In the genomic region with DNA sequence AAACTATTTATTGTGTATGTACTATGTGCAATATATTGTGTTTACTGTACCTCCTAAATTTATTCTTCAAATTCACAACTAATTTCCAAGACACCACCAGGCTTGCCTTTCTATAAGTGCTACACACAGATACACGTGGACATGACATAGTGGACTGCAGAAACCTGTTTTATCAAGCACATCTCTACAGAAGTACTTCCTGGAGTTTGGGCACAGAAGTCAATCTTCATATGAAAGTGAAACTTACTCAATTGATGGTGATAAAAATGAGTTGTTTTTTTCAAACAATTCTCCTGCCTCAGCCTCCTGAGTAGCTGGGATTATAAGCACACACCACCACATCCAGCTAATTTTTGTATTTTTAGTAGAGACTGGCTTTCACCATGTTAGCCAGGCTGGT, we compare ENCODE assay signal across 12 cellular contexts. TPM values are rescaled to one million over a fixed set of nuclear protein-coding genes. Genes with fewer than 3 reads are reported as not detected.
DNase-seq lines count a peak whose midpoint lies in the region; ATAC-seq lines count a peak whose summit lies in the region.
"Had no signal": no experiment of that assay in that cellular context is flagged by ENCODE, and none has a peak within 500 bp of the region (broad histone marks: within the 10 kb centered on the region; RNA-seq: fewer than 3 reads in every experiment).

No MANE protein-coding gene starts in this region.

- H3K36me3 Mint-ChIP-seq in activated naive CD8-positive, alpha-beta T cell treated with anti-CD3 and anti-CD28 coated beads, Interleukin-2, amount 10 ng/mL, durations not matched to agents 7 days and 5 days = peaks cover 49% of the 10 kb centered on the region

- peak overlapping the region; percentile 86 for H3K27ac Mint-ChIP-seq in activated naive CD8-positive, alpha-beta T cell treated with anti-CD3 and anti-CD28 coated beads, Interleukin-2, amount 10 ng/mL, durations not matched to agents 7 days and 5 days
- H3K27ac Mint-ChIP-seq: dendritic cell treated with granulocyte-macrophage colony-stimulating factor and Interleukin-4, amounts not matched to agents 40 ng/mL and 50 ng/mL, for 4 days had no signal

- peak; percentile 58 for ATAC-seq in GM18870 (IDR thresholded peaks at IDR 0.05; ENCODE audit: unreplicated experiment)
- peak; percentile 72 for ATAC-seq in HG03159 (IDR thresholded peaks at IDR 0.05; ENCODE audit: unreplicated experiment)
- ATAC-seq in activated naive CD8-positive, alpha-beta T cell treated with anti-CD3 and anti-CD28 coated beads, Interleukin-2, amount 10 ng/mL, durations not matched to agents 7 days and 5 days (ENCODE audit: low read depth) = peak; percentile 95
- no peak for ATAC-seq in left cardiac atrium
- ATAC-seq in GM19328 (IDR thresholded peaks at IDR 0.05; ENCODE audit: unreplicated experiment) = no peak
- ATAC-seq: foreskin keratinocyte had no signal

- peaks cover 2% of the 10 kb centered on the region for H3K9me3 Mint-ChIP-seq in activated naive CD8-positive, alpha-beta T cell treated with anti-CD3 and anti-CD28 coated beads, Interleukin-2, amount 10 ng/mL, durations not matched to agents 7 days and 5 days
- H3K9me3 Mint-ChIP-seq: dendritic cell treated with granulocyte-macrophage colony-stimulating factor and Interleukin-4, amounts not matched to agents 40 ng/mL and 50 ng/mL, for 4 days had no signal

- H3K27me3 Mint-ChIP-seq in activated naive CD8-positive, alpha-beta T cell treated with anti-CD3 and anti-CD28 coated beads, Interleukin-2, amount 10 ng/mL, durations not matched to agents 7 days and 5 days = no peaks in the 10 kb centered on the region
- H3K27me3 Mint-ChIP-seq: dendritic cell treated with granulocyte-macrophage colony-stimulating factor and Interleukin-4, amounts not matched to agents 40 ng/mL and 50 ng/mL, for 4 days had no signal

- intact Hi-C loops in left cardiac atrium (cut with DNase I) = no loop called here

- peak overlapping the region; percentile 58 for H3K4me3 Mint-ChIP-seq in activated naive CD8-positive, alpha-beta T cell treated with anti-CD3 and anti-CD28 coated beads, Interleukin-2, amount 10 ng/mL, durations not matched to agents 7 days and 5 days
- H3K4me3 Mint-ChIP-seq: dendritic cell treated with granulocyte-macrophage colony-stimulating factor and Interleukin-4, amounts not matched to agents 40 ng/mL and 50 ng/mL, for 4 days had no signal

- POLR2A ChIA-PET in activated naive CD8-positive, alpha-beta T cell treated with anti-CD3 and anti-CD28 coated beads, Interleukin-2, amount 10 ng/mL, durations not matched to agents 7 days and 5 days (lab: Charles Lee) = no interaction called here

- DNase-seq in DMS53 treated with DMSO at 0.1 percent for 48 hours (lab: John Stamatoyannopoulos, UW; ENCODE audit: unreplicated experiment) = peak; percentile 3
- DNase-seq in activated naive CD8-positive, alpha-beta T cell treated with anti-CD3 and anti-CD28 coated beads, Interleukin-2, amount 10 ng/mL, durations not matched to agents 7 days and 5 days = no peak
- DNase-seq in left cardiac atrium = no peak
- no peak for DNase-seq in NCI-H1694 treated with DMSO at 0.1 percent for 48 hours (lab: John Stamatoyannopoulos, UW)
- DNase-seq in NCI-H1092 (lab: John Stamatoyannopoulos, UW) = no peak
- DNase-seq: COR-L47, foreskin keratinocyte, NCI-H526 treated with DMSO at 0.1 percent for 48 hours had no signal

- H3K4me1 Mint-ChIP-seq in activated naive CD8-positive, alpha-beta T cell treated with anti-CD3 and anti-CD28 coated beads, Interleukin-2, amount 10 ng/mL, durations not matched to agents 7 days and 5 days = peaks cover 19% of the 10 kb centered on the region

RNA-seq across cellular contexts. Expression of a gene that starts 57.6 kb away (rescaled TPM):
- 10 to 100 TPM; 10.0 to 10.9 TPM for total RNA-seq in activated naive CD8-positive, alpha-beta T cell treated with anti-CD3 and anti-CD28 coated beads, Interleukin-2, amount 10 ng/mL, durations not matched to agents 7 days and 5 days
- total RNA-seq in left cardiac atrium = 10 to 100 TPM; 13.9 to 14.7 TPM

RNA-seq across cellular contexts. Expression of a gene that starts 57.7 kb away (rescaled TPM):
- total RNA-seq in activated naive CD8-positive, alpha-beta T cell treated with anti-CD3 and anti-CD28 coated beads, Interleukin-2, amount 10 ng/mL, durations not matched to agents 7 days and 5 days = 10 to 100 TPM; 25.3 to 26.9 TPM
- 1 to 10 TPM; 7.4 to 8.3 TPM for total RNA-seq in left cardiac atrium

Comparison
In these comparisons a context has a peak if more than half of its experiments do, and no peak if none do; other contexts are left out.
1. ATAC-seq: peak in GM18870 (single experiment), HG03159 (single experiment) and activated naive CD8-positive, alpha-beta T cell treated with anti-CD3 and anti-CD28 coated beads, Interleukin-2, amount 10 ng/mL, durations not matched to agents 7 days and 5 days (single experiment); none in left cardiac atrium (0 of 2) and GM19328 (single experiment).